ENCODE assay signal across 8 cellular contexts in genomic region chr6:149545754-149546471, GRCh38. TPM values are rescaled to one million over a fixed set of nuclear protein-coding genes. Genes with fewer than 3 reads are reported as not detected.
A peak's percentile ranks its signal among the peaks of the same experiment; 100 is the strongest.
DNase-seq lines count a peak whose midpoint lies in the region; ATAC-seq and TF ChIP-seq lines count a peak whose summit lies in the region.

Gene PPIL4 (minus strand): TSS chr6:149546043. CDS start chr6:149546005, 38 bp downstream.

- H3K4me1 Mint-ChIP-seq in activated CD4-positive, alpha-beta T cell treated with anti-CD3 and anti-CD28 coated beads for 36 hours = peaks cover 42% of the 10 kb centered on the region

- intact Hi-C loops in activated CD4-positive, alpha-beta T cell treated with anti-CD3 and anti-CD28 coated beads for 36 hours (cut with DNase I, micrococcal nuclease) = loop anchor here (1.0 to 5.0 kb wide), 11 partner anchors 19 to 1846 kb away; partner anchors contain the start of genes KATNA1 (in 2 of the 2), LATS1 (in 2 of the 2), LRP11 (in 1 of the 2) and NUP43 (in 1 of the 2)

- TF ChIP-seq CTCF in BE2C (IDR thresholded peaks at IDR 0.05; ENCODE audit: low read depth, low read length) = peak; percentile 88
- peak; percentile 86 for TF ChIP-seq CTCF in choroid plexus epithelial cell (conservative IDR thresholded peaks at IDR 0.05; ENCODE audit: low read depth, low read length)

- H3K36me3 ChIP-seq in BE2C = 0 out of 2 replicates have a peak, but pooled peaks cover under 1% of the 10 kb centered on the region

- peak within 1 kb of the TSS; percentile 97 for H3K4me3 Mint-ChIP-seq in activated CD4-positive, alpha-beta T cell treated with anti-CD3 and anti-CD28 coated beads for 36 hours

- peaks cover 3% of the 10 kb centered on the region; the same call in 1 of the 2 replicates for H3K27me3 ChIP-seq in BE2C

- H3K9me3 ChIP-seq in BE2C = no peaks in the 10 kb centered on the region

- H3K4me3 ChIP-seq in BE2C (ENCODE audit: low read depth, low read length) = peak within 1 kb of the TSS; percentile 100
- peak within 1 kb of the TSS; percentile 77 for H3K4me3 ChIP-seq in choroid plexus epithelial cell (ENCODE audit: low read depth, low read length)

- H3K4me1 ChIP-seq in BE2C = no peaks in the 10 kb centered on the region

- no peaks in the 10 kb centered on the region for H3K9me3 Mint-ChIP-seq in activated CD4-positive, alpha-beta T cell treated with anti-CD3 and anti-CD28 coated beads for 36 hours (ENCODE audit: low read depth)

- CTCF ChIA-PET in activated CD4-positive, alpha-beta T cell treated with anti-CD3 and anti-CD28 coated beads for 36 hours (lab: Charles Lee) = interaction anchor here (0.6 to 5.7 kb wide), 13 partner anchors 17 to 513 kb away, joined by 3 to 58 read pairs (median 4); partner anchors contain the start of genes GINM1 and ZC3H12D

- POLR2A ChIA-PET in activated CD4-positive, alpha-beta T cell treated with anti-CD3 and anti-CD28 coated beads for 36 hours (lab: Charles Lee) = interaction anchor here (1.2 to 1.4 kb wide), 2 partner anchors 100 to 172 kb away, joined by 3 to 5 read pairs; partner anchors contain the start of gene LATS1

- H3K27me3 Mint-ChIP-seq in activated CD4-positive, alpha-beta T cell treated with anti-CD3 and anti-CD28 coated beads for 36 hours = no peaks in the 10 kb centered on the region

- DNase-seq in BE2C = peak; percentile 97
- peak; percentile 73 for DNase-seq in NCI-H510A treated with DMSO at 0.1 percent for 48 hours (lab: John Stamatoyannopoulos, UW)
- DNase-seq in activated CD4-positive, alpha-beta T cell treated with anti-CD3 and anti-CD28 coated beads for 36 hours = peak; percentile 98
- peak; percentile 97 for DNase-seq in choroid plexus epithelial cell (ENCODE audit: low read depth)
- DNase-seq in kidney tubule cell (ENCODE audit: low spot score) = peak; percentile 96
- DNase-seq in stimulated activated CD4-positive, alpha-beta T cell treated with anti-CD3 and anti-CD28 coated beads, Interleukin-1b, Interleukin-23, amount 100 ng/mL, for 24 hours (ENCODE audit: low read depth in 4 of 4, low spot score in 1 of 4) = peak; percentile 92 to 96 (median 93)

- peak; percentile 92 for ATAC-seq in HG03432 (IDR thresholded peaks at IDR 0.05; ENCODE audit: unreplicated experiment)
- ATAC-seq in activated CD4-positive, alpha-beta T cell treated with anti-CD3 and anti-CD28 coated beads for 36 hours = peak; percentile 85

- H3K36me3 Mint-ChIP-seq in activated CD4-positive, alpha-beta T cell treated with anti-CD3 and anti-CD28 coated beads for 36 hours (ENCODE audit: low read depth) = peaks cover 7% of the 10 kb centered on the region

- peak within 1 kb of the TSS; percentile 98 for H3K27ac Mint-ChIP-seq in activated CD4-positive, alpha-beta T cell treated with anti-CD3 and anti-CD28 coated beads for 36 hours

- TF ChIP-seq POLR2A in GM19099 (IDR thresholded peaks at IDR 0.05; ENCODE audit: extremely low read depth, insufficient read length, low read depth) = peak; percentile 88

RNA-seq across cellular contexts. Expression of gene PPIL4, which starts in this region (rescaled TPM):
- 11.1 TPM for polyA plus RNA-seq in BE2C (2012; ENCODE audit: insufficient read depth, insufficient read length, low read depth)
- 10 to 100 TPM; 22.6 to 26.8 TPM for total RNA-seq in activated CD4-positive, alpha-beta T cell treated with anti-CD3 and anti-CD28 coated beads for 36 hours

Comparison
In these comparisons a context has a peak if more than half of its experiments do, and no peak if none do; other contexts are left out.
1. Peak in every context shown above with its lines: DNase-seq, ATAC-seq and H3K4me3 ChIP-seq.